26 cellular contexts compared by ENCODE assay signal in the genomic region with DNA sequence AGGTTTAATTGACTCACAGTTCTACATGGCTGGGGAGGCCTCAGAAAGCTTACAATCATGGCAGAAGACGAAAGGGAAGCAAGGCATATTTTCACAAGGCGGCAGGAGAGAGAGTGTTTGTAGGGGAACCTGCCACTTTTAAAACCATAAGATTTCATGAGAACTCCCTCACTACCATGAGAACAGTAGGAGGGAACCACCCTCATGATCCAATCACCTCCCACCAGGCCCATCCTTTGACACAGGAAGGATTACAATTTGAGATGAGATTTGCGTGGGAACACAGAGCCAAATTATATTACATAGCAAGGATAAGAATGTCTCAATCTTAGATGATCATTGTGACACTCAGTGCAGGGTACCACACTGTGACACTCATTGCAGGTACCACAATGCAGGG.
"Had no signal": no experiment of that assay in that cellular context is flagged by ENCODE, and none has a peak within 500 bp of the region (broad histone marks: within the 10 kb centered on the region; RNA-seq: fewer than 3 reads in every experiment).

No MANE protein-coding gene starts in this region.

- DNase-seq: stimulated activated CD4-positive, alpha-beta T cell treated with anti-CD3 and anti-CD28 coated beads, Interleukin-2, amount 100 ng/mL, for 48 hours; stimulated activated CD4-positive, alpha-beta T cell treated with anti-CD3 and anti-CD28 coated beads, Interleukin-4, amount 100 ng/mL, for 1 hour; stimulated activated CD4-positive, alpha-beta T cell treated with anti-CD3 and anti-CD28 coated beads, Interleukin-4, amount 100 ng/mL, for 24 hours; stimulated activated CD4-positive, alpha-beta T cell treated with anti-CD3 and anti-CD28 coated beads, Interleukin-4, amount 100 ng/mL, for 4 hours; stimulated activated CD8-positive, alpha-beta memory T cell treated with anti-CD3 and anti-CD28 coated beads, Interleukin-4, amount 100 ng/mL, for 48 hours; stimulated activated naive B cell treated with anti-CD40 and anti-IgM and Interleukin-4, amounts not matched to agents 10 μg/mL and 1 μg/mL and 100 μg/mL, for 72 hours; stimulated activated naive CD4-positive, alpha-beta T cell; stimulated activated naive CD4-positive, alpha-beta T cell treated with Interleukin-2 at 50 U/mL for 16 hours; stimulated activated naive CD8-positive, alpha-beta T cell treated with anti-CD3 and anti-CD28 coated beads, Interleukin-15, amount 100 ng/mL, for 72 hours; stimulated activated naive CD8-positive, alpha-beta T cell treated with anti-CD3 and anti-CD28 coated beads, Interleukin-15, Interleukin-2, amounts not matched to agents 100 U/mL and 50 U/mL, for 24 hours; stomach; substantia nigra; testis; thyroid gland; tibial artery; transverse colon; trophoblast cell; upper lobe of left lung; upper lobe of right lung; uterus had no signal

- ATAC-seq: stimulated activated effector memory CD8-positive, alpha-beta T cell treated with anti-CD3 and anti-CD28 coated beads, Interleukin-12 subunit alpha, Interleukin-12 subunit beta, amount 100 ng/mL, for 72 hours; stimulated activated memory B cell treated with anti-CD40 and anti-IgM and Interleukin-4, amounts not matched to agents 10 μg/mL and 1 μg/mL and 100 μg/mL, for 72 hours; stimulated activated naive B cell treated with anti-CD40 and anti-IgM and Interleukin-4, amounts not matched to agents 10 μg/mL and 1 μg/mL and 100 μg/mL, for 72 hours; stimulated activated naive CD8-positive, alpha-beta T cell treated with anti-CD3 and anti-CD28 coated beads, Interleukin-15, amount 100 ng/mL, for 72 hours; stimulated activated naive CD8-positive, alpha-beta T cell treated with anti-CD3 and anti-CD28 coated beads, Interleukin-15, Interleukin-2, amounts not matched to agents 100 U/mL and 50 U/mL, for 24 hours; upper lobe of right lung had no signal

- H3K4me1 ChIP-seq: stomach, suprapubic skin, testis, thyroid gland, upper lobe of left lung, upper lobe of right lung, uterus had no signal

- H3K27me3 ChIP-seq: stomach, suprapubic skin, testis, thyroid gland, tibial artery, tibial nerve, transverse colon, upper lobe of left lung, upper lobe of right lung, uterus, vagina had no signal

- H3K27ac ChIP-seq: stomach, suprapubic skin, testis, thoracic aorta, thyroid gland, tibial artery, tibial nerve, transverse colon, upper lobe of left lung, upper lobe of right lung, uterus, vagina had no signal

- H3K4me3 ChIP-seq: stomach, suprapubic skin, testis, thoracic aorta, thyroid gland, tibial artery, tibial nerve, transverse colon, upper lobe of left lung, upper lobe of right lung, uterus, vagina had no signal

- H3K9me3 ChIP-seq: stomach, suprapubic skin, testis, thoracic aorta, thyroid gland, tibial artery, tibial nerve, transverse colon, upper lobe of left lung, upper lobe of right lung, uterus, vagina had no signal

- H3K36me3 ChIP-seq: stomach, suprapubic skin, thoracic aorta, thyroid gland, tibial artery, tibial nerve, transverse colon, upper lobe of left lung, upper lobe of right lung, uterus, vagina had no signal
